8 cellular contexts compared by ENCODE assay signal in genomic region chr12:93378373-93379310, GRCh38. TPM values are rescaled to one million over a fixed set of nuclear protein-coding genes. Genes with fewer than 3 reads are reported as not detected.
DNase-seq lines count a peak whose midpoint lies in the region; ATAC-seq and TF ChIP-seq lines count a peak whose summit lies in the region.

No MANE protein-coding gene starts in this region.

- peak overlapping the region; percentile 67 to 93 (median 87) for H3K4me3 ChIP-seq in mammary epithelial cell (replicated peaks in 1 of 3; ENCODE audit: insufficient read depth in 1 of 3, low read depth in 2 of 3, low read length in 3 of 3)
- H3K4me3 ChIP-seq in kidney epithelial cell (ENCODE audit: low read depth, low read length): peak overlapping the region; percentile 75

- no peaks in the 10 kb centered on the region for H3K36me3 ChIP-seq in mammary epithelial cell (ENCODE audit: insufficient read depth, low read length)
- no peaks in the 10 kb centered on the region for H3K36me3 ChIP-seq in kidney epithelial cell (ENCODE audit: control insufficient read depth, insufficient read depth, low read length)

- in situ Hi-C loops in mammary epithelial cell (cut with MboI; ENCODE audit: low sequenced_read_pairs in 2 of 2): loop anchor here in 1 of 2 donors (25.0 kb wide), 1 partner anchor 591 kb away; no protein-coding TSS in a partner anchor

- H3K27me3 ChIP-seq in mammary epithelial cell (ENCODE audit: insufficient read depth, low read length): no peaks in the 10 kb centered on the region
- no peaks in the 10 kb centered on the region for H3K27me3 ChIP-seq in kidney epithelial cell (ENCODE audit: control insufficient read depth, insufficient read depth, low read length)

- peak overlapping the region; percentile 90 for H3K9ac ChIP-seq in mammary epithelial cell (ENCODE audit: insufficient read depth, low read length)

- no peaks in the 10 kb centered on the region for H4K20me1 ChIP-seq in mammary epithelial cell (ENCODE audit: insufficient read depth, low read length)

- H3K27ac ChIP-seq in VCaP (peak overlapping the region; percentile 89), mammary epithelial cell (ENCODE audit: insufficient read depth, low read depth, low read length) (peak overlapping the region; percentile 77)

- ATAC-seq in HG02678 (IDR thresholded peaks at IDR 0.05; ENCODE audit: unreplicated experiment): peak; percentile 34

- H3K4me1 ChIP-seq in mammary epithelial cell (ENCODE audit: insufficient read depth, low read length): peaks cover 25% of the 10 kb centered on the region

- no peaks in the 10 kb centered on the region for H3K9me3 ChIP-seq in mammary epithelial cell (replicated peaks; ENCODE audit: insufficient read depth, low read length)

- peak overlapping the region; percentile 94 for H3K4me2 ChIP-seq in mammary epithelial cell (ENCODE audit: insufficient read depth, low read depth, low read length)

- TF ChIP-seq CTCF in VCaP (conservative IDR thresholded peaks at IDR 0.05): no peak
- no peak for TF ChIP-seq CTCF in mammary epithelial cell (conservative IDR thresholded peaks at IDR 0.05 in 1 of 2, IDR thresholded peaks at IDR 0.05 in 1 of 2; ENCODE audit: extremely low read depth in 1 of 2, insufficient read depth in 1 of 2, low read depth in 1 of 2, low read length in 2 of 2)
- no peak for TF ChIP-seq CTCF in kidney epithelial cell (IDR thresholded peaks at IDR 0.05; ENCODE audit: insufficient read depth, low read length, poor library complexity, severe bottlenecking)

- peaks cover 55% of the 10 kb centered on the region for H3K79me2 ChIP-seq in mammary epithelial cell (ENCODE audit: insufficient read depth, low read length)

- no TSS peak for BruUV-seq in mammary epithelial cell (replicated peaks; lab: Mats Ljungman, UMichigan)

- DNase-seq in NCI-H1417 (lab: John Stamatoyannopoulos, UW) (peak; percentile 59 to 82 (median 69)), NCI-H1417 treated with DMSO at 0.1 percent for 48 hours (lab: John Stamatoyannopoulos, UW) (no peak), NCI-H146 (lab: John Stamatoyannopoulos, UW) (peak; percentile 49), mammary epithelial cell (peak; percentile 66), kidney epithelial cell (ENCODE audit: low read depth) (no peak)
- DNase-seq in stimulated activated CD4-positive, alpha-beta T cell treated with anti-CD3 and anti-CD28 coated beads, Interleukin-1b, Interleukin-23, amount 100 ng/mL, for 4 hours (ENCODE audit: low read depth in 2 of 2): peak; percentile 42 to 45

- intact Hi-C loops in mammary epithelial cell (cut with micrococcal nuclease): loop anchor here (5.0 kb wide), 1 partner anchor 151 kb away; no protein-coding TSS in a partner anchor

- 1% methylated on average over 20 of the region's 45 CpGs for WGBS in mammary epithelial cell (ENCODE audit: low coverage, missing lambda C conversion rate)

- CTCF ChIA-PET in mammary epithelial cell (lab: Charles Lee; ENCODE audit: low non-redundant PET): no interaction called here

- dilution Hi-C loops in mammary epithelial cell (cut with HindIII; ENCODE audit: low sequenced_read_pairs): no loop called here

- H2AFZ ChIP-seq in mammary epithelial cell (ENCODE audit: low read depth, low read length): peak overlapping the region; percentile 82

RNA-seq across cellular contexts. Expression of gene NUDT4, which starts 0.9 kb away (rescaled TPM):
- total RNA-seq in mammary epithelial cell (10 to 100 TPM; 71.3 to 83.5 TPM), kidney epithelial cell (33.6 and 33.8 TPM in 2 replicates)
- 23.8 TPM for polyA plus RNA-seq in mammary epithelial cell
- polyA minus RNA-seq in mammary epithelial cell: 14.9 TPM

Comparison
In these comparisons a context has a peak if more than half of its experiments do, and no peak if none do; other contexts are left out.
1. DNase-seq: peak in NCI-H1417 (3 of 3), NCI-H146 (single experiment), mammary epithelial cell (single experiment) and stimulated activated CD4-positive, alpha-beta T cell treated with anti-CD3 and anti-CD28 coated beads, Interleukin-1b, Interleukin-23, amount 100 ng/mL, for 4 hours (2 of 2); none in NCI-H1417 treated with DMSO at 0.1 percent for 48 hours (single experiment) and kidney epithelial cell (single experiment).